In the genomic region with DNA sequence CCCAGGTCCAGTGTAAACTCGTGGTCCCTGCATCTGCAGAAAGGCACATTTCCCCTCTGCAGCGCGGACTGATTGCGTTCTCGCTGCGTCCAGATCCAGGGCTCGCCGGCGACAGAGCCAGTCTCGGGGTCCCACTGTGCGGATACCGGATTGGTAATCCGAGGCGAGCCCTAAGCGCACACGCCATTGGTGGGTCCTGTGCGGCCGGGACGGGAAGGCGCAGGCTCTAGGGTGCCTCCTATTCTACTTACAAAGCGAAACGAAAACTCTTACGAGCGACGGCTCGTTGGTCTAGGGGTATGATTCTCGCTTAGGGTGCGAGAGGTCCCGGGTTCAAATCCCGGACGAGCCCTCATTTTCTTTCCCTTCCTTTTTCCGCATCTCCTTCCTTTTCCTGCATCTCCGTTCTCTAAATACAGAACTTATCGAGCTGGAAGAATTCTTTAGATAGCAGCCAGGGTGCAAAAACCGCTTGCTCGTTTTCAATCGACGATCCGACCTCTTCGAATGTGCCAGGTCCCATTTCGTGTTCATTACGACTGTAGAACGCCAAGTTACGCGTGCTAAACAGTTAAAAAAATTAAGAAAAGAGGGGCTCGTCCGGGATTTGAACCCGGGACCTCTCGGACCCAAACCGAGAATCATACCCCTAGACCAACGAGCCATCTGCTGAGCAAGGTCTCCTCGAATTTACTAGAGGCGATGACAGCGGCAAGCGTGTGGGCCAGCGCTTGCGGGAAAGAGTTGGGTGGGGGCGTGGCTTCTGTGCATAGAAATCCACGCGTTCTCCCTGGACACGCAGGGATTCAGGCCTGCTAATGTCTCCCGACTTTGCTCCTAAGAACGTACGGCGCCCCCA, we compare ENCODE assay signal across 1 cellular context.
TF ChIP-seq lines count a peak whose summit lies in the region.

No MANE protein-coding gene starts in this region.

TF ChIP-seq in WTC11, 78 proteins besides CTCF, POLR2A, EP300 and RAD21 (continued from another document and continues in another):
- TF ChIP-seq, protein P1, sequence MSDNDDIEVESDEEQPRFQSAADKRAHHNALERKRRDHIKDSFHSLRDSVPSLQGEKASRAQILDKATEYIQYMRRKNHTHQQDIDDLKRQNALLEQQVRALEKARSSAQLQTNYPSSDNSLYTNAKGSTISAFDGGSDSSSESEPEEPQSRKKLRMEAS (CRISPR knock-in tag; IDR thresholded peaks at IDR 0.05) = 0 out of 2 replicates have a peak, but pooled peaks have one; percentile 17
- TF ChIP-seq, protein P2, sequence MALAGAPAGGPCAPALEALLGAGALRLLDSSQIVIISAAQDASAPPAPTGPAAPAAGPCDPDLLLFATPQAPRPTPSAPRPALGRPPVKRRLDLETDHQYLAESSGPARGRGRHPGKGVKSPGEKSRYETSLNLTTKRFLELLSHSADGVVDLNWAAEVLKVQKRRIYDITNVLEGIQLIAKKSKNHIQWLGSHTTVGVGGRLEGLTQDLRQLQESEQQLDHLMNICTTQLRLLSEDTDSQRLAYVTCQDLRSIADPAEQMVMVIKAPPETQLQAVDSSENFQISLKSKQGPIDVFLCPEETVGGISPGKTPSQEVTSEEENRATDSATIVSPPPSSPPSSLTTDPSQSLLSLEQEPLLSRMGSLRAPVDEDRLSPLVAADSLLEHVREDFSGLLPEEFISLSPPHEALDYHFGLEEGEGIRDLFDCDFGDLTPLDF (CRISPR knock-in tag; IDR thresholded peaks at IDR 0.05) = 0 out of 2 replicates have a peak, but pooled peaks have one; percentile 79
- TF ChIP-seq SMAD4 (CRISPR knock-in tag; IDR thresholded peaks at IDR 0.05) (no peak), ZNF423 (CRISPR knock-in tag; IDR thresholded peaks at IDR 0.05) (no peak), PRRX2 (CRISPR knock-in tag; IDR thresholded peaks at IDR 0.05) (peak; percentile 30; the same call in 1 of the 2 replicates), ZNF219 (CRISPR knock-in tag; IDR thresholded peaks at IDR 0.05; ENCODE audit: borderline replicate concordance) (0 out of 2 replicates have a peak, but pooled peaks have one; percentile 27), ZNF396 (CRISPR knock-in tag; IDR thresholded peaks at IDR 0.05; ENCODE audit: borderline replicate concordance) (no peak), FOXK1 (CRISPR knock-in tag; IDR thresholded peaks at IDR 0.05) (peak; percentile 75), ZNF416 (CRISPR knock-in tag; IDR thresholded peaks at IDR 0.05) (peak; percentile 67; the same call in 1 of the 2 replicates), GABPB1 (CRISPR knock-in tag; IDR thresholded peaks at IDR 0.05) (peak; percentile 60; the same call in 1 of the 2 replicates), GTF2I (CRISPR knock-in tag; conservative IDR thresholded peaks at IDR 0.05) (peak; percentile 81), ELF4 (CRISPR knock-in tag; IDR thresholded peaks at IDR 0.05; ENCODE audit: low read depth) (no peak), ZNF317 (CRISPR knock-in tag; IDR thresholded peaks at IDR 0.05; ENCODE audit: borderline replicate concordance, low read depth) (no peak), RELA (CRISPR knock-in tag; IDR thresholded peaks at IDR 0.05; ENCODE audit: borderline replicate concordance) (no peak), ZNF671 (CRISPR knock-in tag; IDR thresholded peaks at IDR 0.05) (peak; percentile 89), ETV6 (CRISPR knock-in tag; IDR thresholded peaks at IDR 0.05) (peak; percentile 74), GRHL2 (CRISPR knock-in tag; IDR thresholded peaks at IDR 0.05; ENCODE audit: insufficient replicate concordance, severe bottlenecking) (no peak), FOXP1 (CRISPR knock-in tag; IDR thresholded peaks at IDR 0.05; ENCODE audit: borderline replicate concordance) (no peak), NFATC4 (CRISPR knock-in tag; IDR thresholded peaks at IDR 0.05) (peak; percentile 90), NR1H2 (CRISPR knock-in tag; IDR thresholded peaks at IDR 0.05) (no peak), CREB1 (CRISPR knock-in tag; IDR thresholded peaks at IDR 0.05) (0 out of 2 replicates have a peak, but pooled peaks have one; percentile 48), OVOL2 (CRISPR knock-in tag; IDR thresholded peaks at IDR 0.05; ENCODE audit: borderline replicate concordance) (no peak), TEAD1 (CRISPR knock-in tag; IDR thresholded peaks at IDR 0.05) (no peak; the same call in 1 of the 2 replicates), TP53 (CRISPR knock-in tag; IDR thresholded peaks at IDR 0.05) (no peak), NFYB (CRISPR knock-in tag; conservative IDR thresholded peaks at IDR 0.05; ENCODE audit: low read depth) (0 out of 2 replicates have a peak, but pooled peaks have one; percentile 25), HMGA2 (CRISPR knock-in tag; IDR thresholded peaks at IDR 0.05) (peak; percentile 47; the same call in 1 of the 2 replicates), RORB (CRISPR knock-in tag; IDR thresholded peaks at IDR 0.05) (no peak), IRF2 (CRISPR knock-in tag; IDR thresholded peaks at IDR 0.05; ENCODE audit: borderline replicate concordance, low read depth) (no peak)
- TF ChIP-seq, protein P3, sequence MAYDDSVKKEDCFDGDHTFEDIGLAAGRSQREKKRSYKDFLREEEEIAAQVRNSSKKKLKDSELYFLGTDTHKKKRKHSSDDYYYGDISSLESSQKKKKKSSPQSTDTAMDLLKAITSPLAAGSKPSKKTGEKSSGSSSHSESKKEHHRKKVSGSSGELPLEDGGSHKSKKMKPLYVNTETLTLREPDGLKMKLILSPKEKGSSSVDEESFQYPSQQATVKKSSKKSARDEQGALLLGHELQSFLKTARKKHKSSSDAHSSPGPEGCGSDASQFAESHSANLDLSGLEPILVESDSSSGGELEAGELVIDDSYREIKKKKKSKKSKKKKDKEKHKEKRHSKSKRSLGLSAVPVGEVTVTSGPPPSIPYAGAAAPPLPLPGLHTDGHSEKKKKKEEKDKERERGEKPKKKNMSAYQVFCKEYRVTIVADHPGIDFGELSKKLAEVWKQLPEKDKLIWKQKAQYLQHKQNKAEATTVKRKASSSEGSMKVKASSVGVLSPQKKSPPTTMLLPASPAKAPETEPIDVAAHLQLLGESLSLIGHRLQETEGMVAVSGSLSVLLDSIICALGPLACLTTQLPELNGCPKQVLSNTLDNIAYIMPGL (CRISPR knock-in tag; IDR thresholded peaks at IDR 0.05) = peak; percentile 63; the same call in 1 of the 2 replicates
- TF ChIP-seq, protein P4, sequence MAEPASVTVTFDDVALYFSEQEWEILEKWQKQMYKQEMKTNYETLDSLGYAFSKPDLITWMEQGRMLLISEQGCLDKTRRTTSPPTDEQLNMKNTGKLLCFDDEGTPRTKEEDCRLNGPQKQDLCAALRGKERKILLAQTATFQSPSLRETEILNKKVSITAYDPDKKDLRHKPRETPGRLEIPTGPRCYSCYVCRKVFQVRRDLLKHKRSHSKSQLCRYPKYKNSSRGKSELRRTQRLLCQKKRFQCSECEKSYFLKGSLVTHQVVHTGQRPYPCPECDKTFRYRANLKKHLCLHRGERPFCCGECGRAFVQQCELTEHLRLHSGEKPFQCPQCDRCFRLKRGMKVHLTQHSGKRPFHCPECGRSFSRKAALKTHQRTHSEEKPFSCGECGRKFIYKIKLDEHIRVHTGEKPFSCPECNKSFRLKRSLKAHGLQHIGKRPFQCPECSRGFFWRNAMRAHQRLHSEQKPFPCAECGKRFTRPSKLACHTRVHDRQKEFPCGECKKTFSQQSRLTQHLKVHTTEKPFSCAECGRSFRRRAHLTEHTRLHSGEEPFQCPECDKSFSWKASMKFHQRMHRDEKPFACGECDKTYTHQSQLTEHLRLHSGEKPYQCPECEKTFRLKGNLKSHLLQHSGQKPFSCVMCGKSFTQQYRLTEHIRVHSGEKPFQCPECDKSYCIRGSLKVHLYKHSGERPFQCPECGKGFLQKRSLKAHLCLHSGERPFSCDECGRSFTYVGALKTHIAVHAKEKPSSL (CRISPR knock-in tag; conservative IDR thresholded peaks at IDR 0.05) = peak; percentile 75; the same call in 1 of the 2 replicates
- TF ChIP-seq, protein P5, sequence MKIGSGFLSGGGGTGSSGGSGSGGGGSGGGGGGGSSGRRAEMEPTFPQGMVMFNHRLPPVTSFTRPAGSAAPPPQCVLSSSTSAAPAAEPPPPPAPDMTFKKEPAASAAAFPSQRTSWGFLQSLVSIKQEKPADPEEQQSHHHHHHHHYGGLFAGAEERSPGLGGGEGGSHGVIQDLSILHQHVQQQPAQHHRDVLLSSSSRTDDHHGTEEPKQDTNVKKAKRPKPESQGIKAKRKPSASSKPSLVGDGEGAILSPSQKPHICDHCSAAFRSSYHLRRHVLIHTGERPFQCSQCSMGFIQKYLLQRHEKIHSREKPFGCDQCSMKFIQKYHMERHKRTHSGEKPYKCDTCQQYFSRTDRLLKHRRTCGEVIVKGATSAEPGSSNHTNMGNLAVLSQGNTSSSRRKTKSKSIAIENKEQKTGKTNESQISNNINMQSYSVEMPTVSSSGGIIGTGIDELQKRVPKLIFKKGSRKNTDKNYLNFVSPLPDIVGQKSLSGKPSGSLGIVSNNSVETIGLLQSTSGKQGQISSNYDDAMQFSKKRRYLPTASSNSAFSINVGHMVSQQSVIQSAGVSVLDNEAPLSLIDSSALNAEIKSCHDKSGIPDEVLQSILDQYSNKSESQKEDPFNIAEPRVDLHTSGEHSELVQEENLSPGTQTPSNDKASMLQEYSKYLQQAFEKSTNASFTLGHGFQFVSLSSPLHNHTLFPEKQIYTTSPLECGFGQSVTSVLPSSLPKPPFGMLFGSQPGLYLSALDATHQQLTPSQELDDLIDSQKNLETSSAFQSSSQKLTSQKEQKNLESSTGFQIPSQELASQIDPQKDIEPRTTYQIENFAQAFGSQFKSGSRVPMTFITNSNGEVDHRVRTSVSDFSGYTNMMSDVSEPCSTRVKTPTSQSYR (CRISPR knock-in tag; IDR thresholded peaks at IDR 0.05) = no peak
- TF ChIP-seq, protein P6, sequence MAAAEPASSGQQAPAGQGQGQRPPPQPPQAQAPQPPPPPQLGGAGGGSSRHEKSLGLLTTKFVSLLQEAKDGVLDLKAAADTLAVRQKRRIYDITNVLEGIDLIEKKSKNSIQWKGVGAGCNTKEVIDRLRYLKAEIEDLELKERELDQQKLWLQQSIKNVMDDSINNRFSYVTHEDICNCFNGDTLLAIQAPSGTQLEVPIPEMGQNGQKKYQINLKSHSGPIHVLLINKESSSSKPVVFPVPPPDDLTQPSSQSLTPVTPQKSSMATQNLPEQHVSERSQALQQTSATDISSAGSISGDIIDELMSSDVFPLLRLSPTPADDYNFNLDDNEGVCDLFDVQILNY (CRISPR knock-in tag; IDR thresholded peaks at IDR 0.05) = no peak
- TF ChIP-seq, protein P7, sequence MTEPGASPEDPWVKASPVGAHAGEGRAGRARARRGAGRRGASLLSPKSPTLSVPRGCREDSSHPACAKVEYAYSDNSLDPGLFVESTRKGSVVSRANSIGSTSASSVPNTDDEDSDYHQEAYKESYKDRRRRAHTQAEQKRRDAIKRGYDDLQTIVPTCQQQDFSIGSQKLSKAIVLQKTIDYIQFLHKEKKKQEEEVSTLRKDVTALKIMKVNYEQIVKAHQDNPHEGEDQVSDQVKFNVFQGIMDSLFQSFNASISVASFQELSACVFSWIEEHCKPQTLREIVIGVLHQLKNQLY (CRISPR knock-in tag; IDR thresholded peaks at IDR 0.05) = no peak
- TF ChIP-seq, protein P8, sequence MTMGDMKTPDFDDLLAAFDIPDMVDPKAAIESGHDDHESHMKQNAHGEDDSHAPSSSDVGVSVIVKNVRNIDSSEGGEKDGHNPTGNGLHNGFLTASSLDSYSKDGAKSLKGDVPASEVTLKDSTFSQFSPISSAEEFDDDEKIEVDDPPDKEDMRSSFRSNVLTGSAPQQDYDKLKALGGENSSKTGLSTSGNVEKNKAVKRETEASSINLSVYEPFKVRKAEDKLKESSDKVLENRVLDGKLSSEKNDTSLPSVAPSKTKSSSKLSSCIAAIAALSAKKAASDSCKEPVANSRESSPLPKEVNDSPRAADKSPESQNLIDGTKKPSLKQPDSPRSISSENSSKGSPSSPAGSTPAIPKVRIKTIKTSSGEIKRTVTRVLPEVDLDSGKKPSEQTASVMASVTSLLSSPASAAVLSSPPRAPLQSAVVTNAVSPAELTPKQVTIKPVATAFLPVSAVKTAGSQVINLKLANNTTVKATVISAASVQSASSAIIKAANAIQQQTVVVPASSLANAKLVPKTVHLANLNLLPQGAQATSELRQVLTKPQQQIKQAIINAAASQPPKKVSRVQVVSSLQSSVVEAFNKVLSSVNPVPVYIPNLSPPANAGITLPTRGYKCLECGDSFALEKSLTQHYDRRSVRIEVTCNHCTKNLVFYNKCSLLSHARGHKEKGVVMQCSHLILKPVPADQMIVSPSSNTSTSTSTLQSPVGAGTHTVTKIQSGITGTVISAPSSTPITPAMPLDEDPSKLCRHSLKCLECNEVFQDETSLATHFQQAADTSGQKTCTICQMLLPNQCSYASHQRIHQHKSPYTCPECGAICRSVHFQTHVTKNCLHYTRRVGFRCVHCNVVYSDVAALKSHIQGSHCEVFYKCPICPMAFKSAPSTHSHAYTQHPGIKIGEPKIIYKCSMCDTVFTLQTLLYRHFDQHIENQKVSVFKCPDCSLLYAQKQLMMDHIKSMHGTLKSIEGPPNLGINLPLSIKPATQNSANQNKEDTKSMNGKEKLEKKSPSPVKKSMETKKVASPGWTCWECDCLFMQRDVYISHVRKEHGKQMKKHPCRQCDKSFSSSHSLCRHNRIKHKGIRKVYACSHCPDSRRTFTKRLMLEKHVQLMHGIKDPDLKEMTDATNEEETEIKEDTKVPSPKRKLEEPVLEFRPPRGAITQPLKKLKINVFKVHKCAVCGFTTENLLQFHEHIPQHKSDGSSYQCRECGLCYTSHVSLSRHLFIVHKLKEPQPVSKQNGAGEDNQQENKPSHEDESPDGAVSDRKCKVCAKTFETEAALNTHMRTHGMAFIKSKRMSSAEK (CRISPR knock-in tag; IDR thresholded peaks at IDR 0.05; ENCODE audit: borderline replicate concordance) = peak; percentile 68; the same call in 1 of the 2 replicates
- TF ChIP-seq, protein P9, sequence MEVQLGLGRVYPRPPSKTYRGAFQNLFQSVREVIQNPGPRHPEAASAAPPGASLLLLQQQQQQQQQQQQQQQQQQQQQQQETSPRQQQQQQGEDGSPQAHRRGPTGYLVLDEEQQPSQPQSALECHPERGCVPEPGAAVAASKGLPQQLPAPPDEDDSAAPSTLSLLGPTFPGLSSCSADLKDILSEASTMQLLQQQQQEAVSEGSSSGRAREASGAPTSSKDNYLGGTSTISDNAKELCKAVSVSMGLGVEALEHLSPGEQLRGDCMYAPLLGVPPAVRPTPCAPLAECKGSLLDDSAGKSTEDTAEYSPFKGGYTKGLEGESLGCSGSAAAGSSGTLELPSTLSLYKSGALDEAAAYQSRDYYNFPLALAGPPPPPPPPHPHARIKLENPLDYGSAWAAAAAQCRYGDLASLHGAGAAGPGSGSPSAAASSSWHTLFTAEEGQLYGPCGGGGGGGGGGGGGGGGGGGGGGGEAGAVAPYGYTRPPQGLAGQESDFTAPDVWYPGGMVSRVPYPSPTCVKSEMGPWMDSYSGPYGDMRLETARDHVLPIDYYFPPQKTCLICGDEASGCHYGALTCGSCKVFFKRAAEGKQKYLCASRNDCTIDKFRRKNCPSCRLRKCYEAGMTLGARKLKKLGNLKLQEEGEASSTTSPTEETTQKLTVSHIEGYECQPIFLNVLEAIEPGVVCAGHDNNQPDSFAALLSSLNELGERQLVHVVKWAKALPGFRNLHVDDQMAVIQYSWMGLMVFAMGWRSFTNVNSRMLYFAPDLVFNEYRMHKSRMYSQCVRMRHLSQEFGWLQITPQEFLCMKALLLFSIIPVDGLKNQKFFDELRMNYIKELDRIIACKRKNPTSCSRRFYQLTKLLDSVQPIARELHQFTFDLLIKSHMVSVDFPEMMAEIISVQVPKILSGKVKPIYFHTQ (CRISPR knock-in tag; IDR thresholded peaks at IDR 0.05) = peak; percentile 94; the same call in 1 of the 2 replicates
